In genomic region chr2:30708491-30709290, GRCh38 we compare ENCODE assay signal across 8 cellular contexts.
A peak's percentile ranks its signal among the peaks of the same experiment; 100 is the strongest.
DNase-seq lines count a peak whose midpoint lies in the region; ATAC-seq, FAIRE-seq and TF ChIP-seq lines count a peak whose summit lies in the region.
"Had no signal": no experiment of that assay in that cellular context is flagged by ENCODE, and none has a peak within 500 bp of the region (broad histone marks: within the 10 kb centered on the region; RNA-seq: fewer than 3 reads in every experiment).

No MANE protein-coding gene starts in this region.

- no peaks in the 10 kb centered on the region for H3K9me3 Mint-ChIP-seq in progenitor cell of endocrine pancreas (ENCODE audit: low read depth)
- H3K9me3 Mint-ChIP-seq in nephron progenitor cell, result peaks cover 13% of the 10 kb centered on the region

- H3K4me1 ChIP-seq in OCI-LY3 (ENCODE audit: low read length) (0 out of 2 replicates have a peak, but pooled peaks cover 2% of the 10 kb centered on the region), endothelial cell of umbilical vein (ENCODE audit: control insufficient read depth, extremely low read depth, insufficient read depth, low read length) (no peaks in the 10 kb centered on the region)

- dilution Hi-C loops in endothelial cell of umbilical vein (cut with MboI; ENCODE audit: extremely low pct_ligation_motif_present, low sequenced_read_pairs), result loop anchor here (25.0 kb wide), 1 partner anchor 629 kb away; no protein-coding TSS in a partner anchor

- H3K4me2 ChIP-seq in OCI-LY3 (ENCODE audit: low read length) (no peak overlapping the region), endothelial cell of umbilical vein (ENCODE audit: insufficient read depth, low read length) (no peak overlapping the region)

- DNase-seq in endothelial cell of umbilical vein (ENCODE audit: low read depth, low spot score) (no peak), progenitor cell of endocrine pancreas (ENCODE audit: low spot score, unreplicated experiment) (no peak), nephron progenitor cell (no peak), NCI-H345 (lab: John Stamatoyannopoulos, UW) (no peak)
- DNase-seq: left cardiac atrium had no signal

- no peak overlapping the region for H3K4me3 ChIP-seq in OCI-LY3 (ENCODE audit: low read length)
- no peak overlapping the region for H3K4me3 ChIP-seq in endothelial cell of umbilical vein (replicated peaks in 1 of 3; ENCODE audit: insufficient read depth in 1 of 3, low read depth in 1 of 3, low read length in 3 of 3)

- H3K4me1 Mint-ChIP-seq in progenitor cell of endocrine pancreas (ENCODE audit: low read depth) (no peaks in the 10 kb centered on the region), nephron progenitor cell (no peaks in the 10 kb centered on the region)

- H3K27ac Mint-ChIP-seq in progenitor cell of endocrine pancreas (no peak overlapping the region), nephron progenitor cell (no peak overlapping the region)

- H2AFZ ChIP-seq in OCI-LY3 (ENCODE audit: low read depth, low read length) (no peak overlapping the region), endothelial cell of umbilical vein (ENCODE audit: low read depth, low read length) (no peak overlapping the region)

- CTCF ChIA-PET in endothelial cell of umbilical vein (lab: Charles Lee), result interaction anchor here (0.6 to 12.9 kb wide), 12 partner anchors 11 to 625 kb away, joined by 3 to 542 read pairs (median 4); no protein-coding TSS in a partner anchor

- BruUV-seq in endothelial cell of umbilical vein (replicated peaks; lab: Mats Ljungman, UMichigan), result no TSS peak

- no peak for ATAC-seq in GM18873 (IDR thresholded peaks at IDR 0.05; ENCODE audit: low FRiP score, unreplicated experiment)

- no peaks in the 10 kb centered on the region for H3K9me1 ChIP-seq in endothelial cell of umbilical vein (replicated peaks; ENCODE audit: control insufficient read depth, extremely low read depth, insufficient read depth, low read length)

- H3K27me3 Mint-ChIP-seq in progenitor cell of endocrine pancreas (peaks cover 7% of the 10 kb centered on the region), nephron progenitor cell (ENCODE audit: low read depth, poor library complexity) (no peaks in the 10 kb centered on the region)

- TF ChIP-seq CTCF in GM12872 (IDR thresholded peaks at IDR 0.05; ENCODE audit: insufficient read depth, low read depth, low read length) (peak; percentile 42; the same call in 2 of the 3 replicates), OCI-LY3 (IDR thresholded peaks at IDR 0.05; ENCODE audit: low read depth, low read length) (peak; percentile 38), endothelial cell of umbilical vein (IDR thresholded peaks at IDR 0.05; ENCODE audit: extremely low read depth in 1 of 2, insufficient read depth in 1 of 2, low read depth in 1 of 2, low read length in 2 of 2) (peak; percentile 35), progenitor cell of endocrine pancreas (IDR thresholded peaks at IDR 0.05; ENCODE audit: unreplicated experiment) (peak; percentile 43), nephron progenitor cell (IDR thresholded peaks at IDR 0.05) (no peak)

- H4K20me1 ChIP-seq in OCI-LY3 (ENCODE audit: insufficient read depth, low read length) (no peaks in the 10 kb centered on the region), endothelial cell of umbilical vein (replicated peaks; ENCODE audit: control insufficient read depth, extremely low read depth, insufficient read depth, low read length) (no peaks in the 10 kb centered on the region)

- H3K9ac ChIP-seq in OCI-LY3 (ENCODE audit: low read length) (no peak overlapping the region), endothelial cell of umbilical vein (replicated peaks; ENCODE audit: extremely low read depth, insufficient read depth, low read length) (no peak overlapping the region)

- H3K27ac ChIP-seq in OCI-LY3 (ENCODE audit: low read length) (no peak overlapping the region), endothelial cell of umbilical vein (ENCODE audit: insufficient read depth, low read depth, low read length) (no peak overlapping the region)

- H3K36me3 Mint-ChIP-seq in progenitor cell of endocrine pancreas (ENCODE audit: insufficient read depth) (no peaks in the 10 kb centered on the region), nephron progenitor cell (ENCODE audit: low read depth) (no peaks in the 10 kb centered on the region)

- intact Hi-C loops in endothelial cell of umbilical vein (cut with micrococcal nuclease), result no loop called here

- H3K9me3 ChIP-seq in OCI-LY3 (ENCODE audit: insufficient read depth, low read length) (no peaks in the 10 kb centered on the region), endothelial cell of umbilical vein (replicated peaks; ENCODE audit: control insufficient read depth, insufficient read depth, low read length) (no peaks in the 10 kb centered on the region)

- no peaks in the 10 kb centered on the region for H3K36me3 ChIP-seq in OCI-LY3 (replicated peaks; ENCODE audit: low read depth, low read length)
- H3K36me3 ChIP-seq in endothelial cell of umbilical vein (ENCODE audit: control insufficient read depth in 2 of 2, extremely low read depth in 1 of 2, insufficient read depth in 2 of 2, low read length in 2 of 2), result no peaks in the 10 kb centered on the region

- H3K79me2 ChIP-seq in OCI-LY3 (ENCODE audit: low read length) (no peaks in the 10 kb centered on the region), endothelial cell of umbilical vein (ENCODE audit: control insufficient read depth, insufficient read depth, low read length) (no peaks in the 10 kb centered on the region)

- no peaks in the 10 kb centered on the region for H3K27me3 ChIP-seq in OCI-LY3 (ENCODE audit: low read depth, low read length)
- no peaks in the 10 kb centered on the region for H3K27me3 ChIP-seq in endothelial cell of umbilical vein (ENCODE audit: control insufficient read depth in 2 of 2, insufficient read depth in 2 of 2, low read length in 2 of 2)

- TF ChIP-seq POLR2A in endothelial cell of umbilical vein (IDR thresholded peaks at IDR 0.05; ENCODE audit: low read depth, low read length), result no peak

- FAIRE-seq in endothelial cell of umbilical vein (lab: Jason Lieb, UNC), result no peak

- POLR2A ChIA-PET in endothelial cell of umbilical vein (lab: Charles Lee), result no interaction called here

- no peak overlapping the region for H3K4me3 Mint-ChIP-seq in progenitor cell of endocrine pancreas (ENCODE audit: low read depth)
- H3K4me3 Mint-ChIP-seq in nephron progenitor cell, result no peak overlapping the region

TF ChIP-seq in endothelial cell of umbilical vein, 7 proteins besides CTCF, POLR2A, EP300 and RAD21:
- TF ChIP-seq JUN (IDR thresholded peaks at IDR 0.05; ENCODE audit: borderline replicate concordance, insufficient read depth, insufficient read length, low read depth), result no peak
